ENCODE assay signal across 22 cellular contexts in the genomic region with DNA sequence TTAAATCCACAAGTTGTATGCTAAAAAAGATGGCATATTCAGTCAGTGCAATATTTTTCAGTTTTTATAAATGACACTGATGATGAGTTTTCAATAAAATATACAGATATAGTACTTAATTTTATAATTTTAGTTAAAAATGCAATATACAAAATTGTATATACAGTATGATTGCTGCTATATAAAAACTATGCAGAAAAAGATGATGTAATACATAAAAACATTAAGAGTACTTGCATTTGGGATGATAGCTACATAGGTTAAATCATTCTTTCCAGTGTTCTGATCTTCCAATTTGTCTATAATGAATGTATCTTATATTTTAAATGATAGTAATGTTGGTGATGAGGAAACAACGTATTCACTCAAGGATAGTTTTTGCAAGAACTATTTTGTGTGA.
DNase-seq lines count a peak whose midpoint lies in the region; ATAC-seq, FAIRE-seq and TF ChIP-seq lines count a peak whose summit lies in the region.
"Had no signal": no experiment of that assay in that cellular context is flagged by ENCODE, and none has a peak within 500 bp of the region (broad histone marks: within the 10 kb centered on the region; RNA-seq: fewer than 3 reads in every experiment).

No MANE protein-coding gene starts in this region.

- TF ChIP-seq EP300 in A549 (IDR thresholded peaks at IDR 0.05) (no peak), K562 (IDR thresholded peaks at IDR 0.05; ENCODE audit: low read length) (no peak)

- BruUV-seq in K562 (replicated peaks; lab: Mats Ljungman, UMichigan) (no TSS peak), PC-3 (replicated peaks; lab: Mats Ljungman, UMichigan) (no TSS peak)

- no peaks in the 10 kb centered on the region for H4K20me1 ChIP-seq in K562 (replicated peaks; ENCODE audit: control insufficient read depth, insufficient read depth, low read length)
- no peaks in the 10 kb centered on the region for H4K20me1 ChIP-seq in PC-3 (ENCODE audit: low read length)
- H4K20me1 ChIP-seq: BLaER1 treated with 17β-estradiol and CSF1 and Interleukin-3, amounts not matched to agents 10 nM and 100 nM had no signal

- TF ChIP-seq POLR2A in A549 (IDR thresholded peaks at IDR 0.05; ENCODE audit: low read length) (no peak), K562 (conservative IDR thresholded peaks at IDR 0.05) (no peak)

- 90% methylated on average over 1 of the region's 1 CpG for WGBS in A549 (ENCODE audit: missing lambda C conversion rate)
- WGBS in K562 (ENCODE audit: insufficient coverage, low coverage, missing lambda C conversion rate): 0% methylated on average over 1 of the region's 1 CpG
- WGBS in pancreas, 2 donors: 95 to 98% methylated on average over 1 of the region's 1 CpG

- no peak for TF ChIP-seq CTCF in A549 (IDR thresholded peaks at IDR 0.05)
- no peak for TF ChIP-seq CTCF in D721Med (IDR thresholded peaks at IDR 0.05; ENCODE audit: insufficient read depth, missing control alignments)
- TF ChIP-seq CTCF in K562 (IDR thresholded peaks at IDR 0.05 in 2 of 3, conservative IDR thresholded peaks at IDR 0.05 in 1 of 3; ENCODE audit: insufficient read depth in 2 of 3, low read depth in 1 of 3, low read length in 3 of 3): no peak
- no peak for TF ChIP-seq CTCF in pancreas (IDR thresholded peaks at IDR 0.05)
- no peak for TF ChIP-seq CTCF in PC-3 (conservative IDR thresholded peaks at IDR 0.05; ENCODE audit: low read depth, low read length)

- H3K27me3 ChIP-seq in K562 (ENCODE audit: control insufficient read depth in 2 of 2, insufficient read depth in 2 of 2, low read length in 2 of 2) (no peaks in the 10 kb centered on the region), pancreas (no peaks in the 10 kb centered on the region), PC-3 (ENCODE audit: low read length) (no peaks in the 10 kb centered on the region), MG63 (no peaks in the 10 kb centered on the region)
- H3K27me3 ChIP-seq: BLaER1 treated with 17β-estradiol and CSF1 and Interleukin-3, amounts not matched to agents 10 nM and 100 nM had no signal

- H3K9ac ChIP-seq in K562 (ENCODE audit: insufficient read depth in 1 of 2, low read depth in 2 of 2, low read length in 2 of 2) (no peak overlapping the region), PC-3 (ENCODE audit: low read length) (no peak overlapping the region)
- H3K9ac ChIP-seq: BLaER1 treated with 17β-estradiol and CSF1 and Interleukin-3, amounts not matched to agents 10 nM and 100 nM had no signal

- H2AFZ ChIP-seq in K562 (ENCODE audit: low read depth, low read length): no peak overlapping the region
- H2AFZ ChIP-seq in PC-3 (ENCODE audit: low read length): no peak overlapping the region

- FAIRE-seq in A549 (lab: Jason Lieb, UNC) (peak; percentile 7), D721Med (lab: Jason Lieb, UNC) (peak; percentile 38), K562 (lab: Jason Lieb, UNC) (peak; percentile 6), pancreas (lab: Jason Lieb, UNC) (peak; percentile 47)
- FAIRE-seq: A204.1 had no signal

- H3K4me3 ChIP-seq in A549: no peak overlapping the region
- H3K4me3 ChIP-seq in K562: no peak overlapping the region
- H3K4me3 ChIP-seq in pancreas: no peak overlapping the region
- H3K4me3 ChIP-seq in PC-3 (ENCODE audit: low read length): no peak overlapping the region
- H3K4me3 ChIP-seq in MG63: no peak overlapping the region
- H3K4me3 ChIP-seq: BLaER1 treated with 17β-estradiol and CSF1 and Interleukin-3, amounts not matched to agents 10 nM and 100 nM had no signal

- POLR2A ChIA-PET in A549 (lab: Yijun Ruan, JAX): no interaction called here
- POLR2A ChIA-PET in K562 (lab: Yijun Ruan, JAX): no interaction called here
- POLR2A ChIA-PET in PC-3 (lab: Charles Lee; ENCODE audit: unreplicated experiment): no interaction called here

- TF ChIP-seq RAD21 in A549 (conservative IDR thresholded peaks at IDR 0.05 in 1 of 2, IDR thresholded peaks at IDR 0.05 in 1 of 2) (no peak), K562 (CRISPR knock-in tag; conservative IDR thresholded peaks at IDR 0.05 in 1 of 2, IDR thresholded peaks at IDR 0.05 in 1 of 2) (no peak)

- H3K27ac ChIP-seq in A549 (no peak overlapping the region), K562 (ENCODE audit: extremely low read depth, low read depth, low read length) (no peak overlapping the region), pancreas (no peak overlapping the region), PC-3 (ENCODE audit: low read length) (no peak overlapping the region)
- H3K27ac ChIP-seq: BLaER1 treated with 17β-estradiol and CSF1 and Interleukin-3, amounts not matched to agents 10 nM and 100 nM; C4-2B had no signal

- no peaks in the 10 kb centered on the region for H3K79me2 ChIP-seq in K562 (ENCODE audit: control insufficient read depth, insufficient read depth, low read length)
- no peaks in the 10 kb centered on the region for H3K79me2 ChIP-seq in PC-3 (ENCODE audit: low read length)

- H3K36me3 ChIP-seq in K562 (ENCODE audit: control insufficient read depth, insufficient read depth, low read length): no peaks in the 10 kb centered on the region
- no peaks in the 10 kb centered on the region for H3K36me3 ChIP-seq in pancreas
- no peaks in the 10 kb centered on the region for H3K36me3 ChIP-seq in PC-3 (ENCODE audit: low read depth, low read length)
- H3K36me3 ChIP-seq in MG63: no peaks in the 10 kb centered on the region

- H3F3A ChIP-seq in PC-3 (ENCODE audit: low read length, unreplicated experiment): no peaks in the 10 kb centered on the region

- in situ Hi-C loops in K562 (cut with MboI): no loop called here

- H3K9me3 ChIP-seq in A549: no peaks in the 10 kb centered on the region
- H3K9me3 ChIP-seq in K562 (replicated peaks; ENCODE audit: control insufficient read depth, insufficient read depth, low read depth, low read length): no peaks in the 10 kb centered on the region
- H3K9me3 ChIP-seq in pancreas: no peaks in the 10 kb centered on the region
- H3K9me3 ChIP-seq in PC-3 (ENCODE audit: low read length): no peaks in the 10 kb centered on the region
- no peaks in the 10 kb centered on the region for H3K9me3 ChIP-seq in MG63
- H3K9me3 ChIP-seq: Caco-2 had no signal

- no peak for ATAC-seq in A549
- no peak for ATAC-seq in K562
- ATAC-seq in pancreas: no peak
- no peak for ATAC-seq in PC-3
- ATAC-seq: CD8-positive, alpha-beta T cell had no signal

- H3K9me1 ChIP-seq in K562 (ENCODE audit: control insufficient read depth, insufficient read depth, low read length): no peaks in the 10 kb centered on the region

- CTCF ChIA-PET in A549 (lab: Yijun Ruan, JAX) (no interaction called here), K562 (lab: Yijun Ruan, JAX; ENCODE audit: low intra/inter-chr PET ratio) (no interaction called here), PC-3 (lab: Charles Lee) (no interaction called here)

- H3K4me1 ChIP-seq in A549 (peaks cover 22% of the 10 kb centered on the region), K562 (replicated peaks in 1 of 2; ENCODE audit: control insufficient read depth in 2 of 2, insufficient read depth in 2 of 2, low read length in 2 of 2) (no peaks in the 10 kb centered on the region), pancreas (peaks cover 0 to 7% (median 0%) of the 10 kb centered on the region in 3 donors), PC-3 (ENCODE audit: insufficient read depth, low read length) (peaks cover 15% of the 10 kb centered on the region)

- no peaks in the 10 kb centered on the region for H3K9me2 ChIP-seq in PC-3 (replicated peaks; ENCODE audit: low read length)

- no peak overlapping the region for H3K4me2 ChIP-seq in A549
- no peak overlapping the region for H3K4me2 ChIP-seq in K562 (ENCODE audit: insufficient read depth, low read length)
- no peak overlapping the region for H3K4me2 ChIP-seq in PC-3 (ENCODE audit: low read length)
- H3K4me2 ChIP-seq: BLaER1 treated with 17β-estradiol and CSF1 and Interleukin-3, amounts not matched to agents 10 nM and 100 nM had no signal

- intact Hi-C loops in K562 (cut with micrococcal nuclease) (no loop called here), pancreas (cut with DNase I) (no loop called here), PC-3 (cut with micrococcal nuclease) (no loop called here)

- DNase-seq in A549 (ENCODE audit: low read depth in 1 of 2, low spot score in 1 of 2) (no peak), D721Med (ENCODE audit: insufficient read length, low spot score) (no peak), K562 (ENCODE audit: extremely low read depth in 1 of 4, low spot score in 3 of 4) (no peak), pancreas (no peak), PC-3 (no peak), MG63 (no peak), amygdala (lab: John Stamatoyannopoulos, UW) (no peak)
- DNase-seq: 8988T; AML-193; Caco-2; Calu3; CD4-positive, alpha-beta T cell; CD8-positive, alpha-beta T cell; DMS153; DMS53; DMS79; DND-41; EL; GF-D8 had no signal

TF ChIP-seq in A549, 52 proteins besides CTCF, POLR2A, EP300 and RAD21 (continues in another document):
- TF ChIP-seq POLR2AphosphoS2 (conservative IDR thresholded peaks at IDR 0.05; ENCODE audit: low read length) (no peak), ZNF302 (CRISPR knock-in tag; IDR thresholded peaks at IDR 0.05) (no peak), GATA3 (IDR thresholded peaks at IDR 0.05; ENCODE audit: borderline replicate concordance) (no peak), RCOR1 (IDR thresholded peaks at IDR 0.05; ENCODE audit: low read depth, low read length) (no peak), CBX2 (IDR thresholded peaks at IDR 0.05; ENCODE audit: borderline replicate concordance, low read depth) (no peak), HDAC2 (IDR thresholded peaks at IDR 0.05) (no peak), SREBF2 (IDR thresholded peaks at IDR 0.05) (no peak), EHF (CRISPR knock-in tag; IDR thresholded peaks at IDR 0.05) (no peak), MYC (IDR thresholded peaks at IDR 0.05; ENCODE audit: borderline replicate concordance, low read length) (no peak), SMC3 (IDR thresholded peaks at IDR 0.05) (no peak), ZSCAN20 (CRISPR knock-in tag; IDR thresholded peaks at IDR 0.05) (no peak)

TF ChIP-seq in K562, 482 proteins besides CTCF, POLR2A, EP300 and RAD21 (continues in another document):
- no peak for TF ChIP-seq CEBPG (CRISPR knock-in tag; IDR thresholded peaks at IDR 0.05)
- TF ChIP-seq CEBPG (tag; conservative IDR thresholded peaks at IDR 0.05 in 1 of 2, IDR thresholded peaks at IDR 0.05 in 1 of 2): peak; percentile 45 to 64; a peak in 3 of 4 replicates
- TF ChIP-seq, protein P1, sequence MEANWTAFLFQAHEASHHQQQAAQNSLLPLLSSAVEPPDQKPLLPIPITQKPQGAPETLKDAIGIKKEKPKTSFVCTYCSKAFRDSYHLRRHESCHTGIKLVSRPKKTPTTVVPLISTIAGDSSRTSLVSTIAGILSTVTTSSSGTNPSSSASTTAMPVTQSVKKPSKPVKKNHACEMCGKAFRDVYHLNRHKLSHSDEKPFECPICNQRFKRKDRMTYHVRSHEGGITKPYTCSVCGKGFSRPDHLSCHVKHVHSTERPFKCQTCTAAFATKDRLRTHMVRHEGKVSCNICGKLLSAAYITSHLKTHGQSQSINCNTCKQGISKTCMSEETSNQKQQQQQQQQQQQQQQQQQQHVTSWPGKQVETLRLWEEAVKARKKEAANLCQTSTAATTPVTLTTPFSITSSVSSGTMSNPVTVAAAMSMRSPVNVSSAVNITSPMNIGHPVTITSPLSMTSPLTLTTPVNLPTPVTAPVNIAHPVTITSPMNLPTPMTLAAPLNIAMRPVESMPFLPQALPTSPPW (CRISPR knock-in tag; IDR thresholded peaks at IDR 0.05): no peak
- no peak for TF ChIP-seq ZNF586 (CRISPR knock-in tag; conservative IDR thresholded peaks at IDR 0.05)
